ENCODE assay signal across 8 cellular contexts in the genomic region with DNA sequence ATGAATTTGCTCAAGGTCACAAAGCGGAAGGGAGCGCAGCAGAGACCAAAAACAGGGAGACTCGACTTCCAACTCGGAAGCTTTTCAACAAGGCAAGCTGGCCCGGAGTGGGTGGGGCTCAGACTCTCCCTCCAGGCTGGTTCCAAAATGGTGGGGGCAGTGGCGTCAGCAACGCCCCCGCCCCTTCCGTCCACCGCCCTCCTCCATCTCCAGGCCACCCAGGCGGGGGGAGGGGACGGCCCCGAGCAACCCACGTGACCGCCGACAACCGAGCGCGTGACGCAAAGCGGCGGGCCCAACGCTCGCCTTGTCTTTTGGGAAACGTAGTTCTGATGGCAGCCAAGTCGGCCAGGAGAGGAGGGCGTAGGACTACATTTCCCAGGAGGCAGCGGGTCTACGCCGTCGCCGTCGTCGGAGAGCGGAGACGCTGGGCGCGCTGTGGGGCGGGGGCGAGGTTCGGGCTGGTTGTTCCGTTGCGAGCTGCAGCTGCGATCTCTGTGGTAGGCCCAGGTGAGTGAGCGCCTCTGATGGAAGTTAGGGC. TPM values are rescaled to one million over a fixed set of nuclear protein-coding genes. Genes with fewer than 3 reads are reported as not detected.
DNase-seq lines count a peak whose midpoint lies in the region; ATAC-seq and TF ChIP-seq lines count a peak whose summit lies in the region.

A gene with protein sequence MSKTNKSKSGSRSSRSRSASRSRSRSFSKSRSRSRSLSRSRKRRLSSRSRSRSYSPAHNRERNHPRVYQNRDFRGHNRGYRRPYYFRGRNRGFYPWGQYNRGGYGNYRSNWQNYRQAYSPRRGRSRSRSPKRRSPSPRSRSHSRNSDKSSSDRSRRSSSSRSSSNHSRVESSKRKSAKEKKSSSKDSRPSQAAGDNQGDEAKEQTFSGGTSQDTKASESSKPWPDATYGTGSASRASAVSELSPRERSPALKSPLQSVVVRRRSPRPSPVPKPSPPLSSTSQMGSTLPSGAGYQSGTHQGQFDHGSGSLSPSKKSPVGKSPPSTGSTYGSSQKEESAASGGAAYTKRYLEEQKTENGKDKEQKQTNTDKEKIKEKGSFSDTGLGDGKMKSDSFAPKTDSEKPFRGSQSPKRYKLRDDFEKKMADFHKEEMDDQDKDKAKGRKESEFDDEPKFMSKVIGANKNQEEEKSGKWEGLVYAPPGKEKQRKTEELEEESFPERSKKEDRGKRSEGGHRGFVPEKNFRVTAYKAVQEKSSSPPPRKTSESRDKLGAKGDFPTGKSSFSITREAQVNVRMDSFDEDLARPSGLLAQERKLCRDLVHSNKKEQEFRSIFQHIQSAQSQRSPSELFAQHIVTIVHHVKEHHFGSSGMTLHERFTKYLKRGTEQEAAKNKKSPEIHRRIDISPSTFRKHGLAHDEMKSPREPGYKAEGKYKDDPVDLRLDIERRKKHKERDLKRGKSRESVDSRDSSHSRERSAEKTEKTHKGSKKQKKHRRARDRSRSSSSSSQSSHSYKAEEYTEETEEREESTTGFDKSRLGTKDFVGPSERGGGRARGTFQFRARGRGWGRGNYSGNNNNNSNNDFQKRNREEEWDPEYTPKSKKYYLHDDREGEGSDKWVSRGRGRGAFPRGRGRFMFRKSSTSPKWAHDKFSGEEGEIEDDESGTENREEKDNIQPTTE (plus strand): TSS at position 448 of the 541 bp plus-strand sequence. CDS start 58,121 bp downstream, outside the sequence.

- H3K36me3 ChIP-seq in heart right ventricle (peaks cover 0 to 32% (median 0%) of the 10 kb centered on the region in 9 donors), upper lobe of right lung (peaks cover 31% of the 10 kb centered on the region)

- in situ Hi-C loops in GM13977 (cut with MboI; ENCODE audit: low pct_unique_long_range_greater_than_20kb, low sequenced_read_pairs, unreplicated experiment), result no loop called here

- no peaks in the 10 kb centered on the region for H3K9me3 Mint-ChIP-seq in T-helper 1 cell treated with Interleukin-12 subunit alpha and Interleukin-12 subunit beta and Interleukin-4 antibody, amounts not matched to agents 30 μg/mL and 1 μg/mL, for 36 hours

- H3K27me3 Mint-ChIP-seq in T-helper 1 cell treated with Interleukin-12 subunit alpha and Interleukin-12 subunit beta and Interleukin-4 antibody, amounts not matched to agents 30 μg/mL and 1 μg/mL, for 36 hours (ENCODE audit: low read depth), result no peaks in the 10 kb centered on the region

- H3K27me3 ChIP-seq in heart right ventricle, result no peaks in the 10 kb centered on the region
- no peaks in the 10 kb centered on the region for H3K27me3 ChIP-seq in upper lobe of right lung

- 0% methylated on average over 45 of the region's 45 CpGs for WGBS in heart right ventricle, 2 donors

- peak within 1 kb of the TSS; percentile 88 for H3K4me3 Mint-ChIP-seq in T-helper 1 cell treated with Interleukin-12 subunit alpha and Interleukin-12 subunit beta and Interleukin-4 antibody, amounts not matched to agents 30 μg/mL and 1 μg/mL, for 36 hours

- H3K9me3 ChIP-seq in heart right ventricle, result no peaks in the 10 kb centered on the region
- no peaks in the 10 kb centered on the region for H3K9me3 ChIP-seq in upper lobe of right lung

- peaks cover 3 to 53% (median 45%) of the 10 kb centered on the region in 9 donors for H3K4me1 ChIP-seq in heart right ventricle
- peaks cover 42% of the 10 kb centered on the region for H3K4me1 ChIP-seq in upper lobe of right lung

- H3K27ac ChIP-seq in heart right ventricle (peak within 1 kb of the TSS; percentile 93 to 99 (median 96)), upper lobe of right lung (peak within 1 kb of the TSS; percentile 99)

- intact Hi-C loops in heart right ventricle (cut with DNase I), result loop anchor here (1.0 to 10.0 kb wide), 9 partner anchors 55 to 161 kb away; a partner anchor contains a TSS
- intact Hi-C loops in posterior vena cava (cut with DNase I), result no loop called here
- intact Hi-C loops in upper lobe of right lung (cut with DNase I), result no loop called here

- DNase-seq in GM13977 (ENCODE audit: low spot score), result peak; percentile 95
- DNase-seq in NCI-H1694 (lab: John Stamatoyannopoulos, UW), result peak; percentile 96
- DNase-seq in amniotic stem cell (lab: John Stamatoyannopoulos, UW), result peak; percentile 97
- DNase-seq in heart right ventricle, result peak; percentile 99
- DNase-seq in posterior vena cava (ENCODE audit: low spot score), result peak; percentile 100
- DNase-seq in upper lobe of right lung, result peak; percentile 100

- H3K27ac Mint-ChIP-seq in T-helper 1 cell treated with Interleukin-12 subunit alpha and Interleukin-12 subunit beta and Interleukin-4 antibody, amounts not matched to agents 30 μg/mL and 1 μg/mL, for 36 hours, result peak within 1 kb of the TSS; percentile 98

- peak within 1 kb of the TSS; percentile 63 to 88 (median 79) for H3K4me3 ChIP-seq in heart right ventricle
- peak within 1 kb of the TSS; percentile 90 for H3K4me3 ChIP-seq in upper lobe of right lung

- peaks cover 16% of the 10 kb centered on the region for H3K36me3 Mint-ChIP-seq in T-helper 1 cell treated with Interleukin-12 subunit alpha and Interleukin-12 subunit beta and Interleukin-4 antibody, amounts not matched to agents 30 μg/mL and 1 μg/mL, for 36 hours (ENCODE audit: low read depth)

- peak; percentile 87 for ATAC-seq in HG02884 (IDR thresholded peaks at IDR 0.05; ENCODE audit: unreplicated experiment)
- peak; percentile 96 to 98 (median 97) for ATAC-seq in heart right ventricle
- ATAC-seq in upper lobe of right lung, result peak; percentile 98

- TF ChIP-seq CTCF in GM13977 (IDR thresholded peaks at IDR 0.05; ENCODE audit: extremely low read depth, insufficient read depth, missing control alignments), result no peak
- no peak for TF ChIP-seq CTCF in heart right ventricle (IDR thresholded peaks at IDR 0.05)
- TF ChIP-seq CTCF in upper lobe of right lung (IDR thresholded peaks at IDR 0.05), result no peak

- peaks cover 22% of the 10 kb centered on the region for H3K4me1 Mint-ChIP-seq in T-helper 1 cell treated with Interleukin-12 subunit alpha and Interleukin-12 subunit beta and Interleukin-4 antibody, amounts not matched to agents 30 μg/mL and 1 μg/mL, for 36 hours (ENCODE audit: low read depth)

RNA-seq across cellular contexts. Expression of the gene that starts here (rescaled TPM):
- 100 to 1,000 TPM in 5 of 10 donors, 10 to 100 TPM in 5; 85.3 to 109 (median 100) TPM for total RNA-seq in heart right ventricle
- 10 to 100 TPM; 22.8 to 35.1 TPM for polyA plus RNA-seq in heart right ventricle
- total RNA-seq in posterior vena cava, result 10 to 100 TPM; 76.6 to 79.1 TPM
- 88.6 TPM for total RNA-seq in upper lobe of right lung

Comparison
In these comparisons a context has a peak if more than half of its experiments do, and no peak if none do; other contexts are left out.
1. Peak in every context shown above with its lines: DNase-seq, ATAC-seq, H3K4me3 ChIP-seq and H3K27ac ChIP-seq.
2. intact Hi-C loops: an anchor here in heart right ventricle (1.0 to 10.0 kb wide); none called in posterior vena cava and upper lobe of right lung.